In the genomic region with DNA sequence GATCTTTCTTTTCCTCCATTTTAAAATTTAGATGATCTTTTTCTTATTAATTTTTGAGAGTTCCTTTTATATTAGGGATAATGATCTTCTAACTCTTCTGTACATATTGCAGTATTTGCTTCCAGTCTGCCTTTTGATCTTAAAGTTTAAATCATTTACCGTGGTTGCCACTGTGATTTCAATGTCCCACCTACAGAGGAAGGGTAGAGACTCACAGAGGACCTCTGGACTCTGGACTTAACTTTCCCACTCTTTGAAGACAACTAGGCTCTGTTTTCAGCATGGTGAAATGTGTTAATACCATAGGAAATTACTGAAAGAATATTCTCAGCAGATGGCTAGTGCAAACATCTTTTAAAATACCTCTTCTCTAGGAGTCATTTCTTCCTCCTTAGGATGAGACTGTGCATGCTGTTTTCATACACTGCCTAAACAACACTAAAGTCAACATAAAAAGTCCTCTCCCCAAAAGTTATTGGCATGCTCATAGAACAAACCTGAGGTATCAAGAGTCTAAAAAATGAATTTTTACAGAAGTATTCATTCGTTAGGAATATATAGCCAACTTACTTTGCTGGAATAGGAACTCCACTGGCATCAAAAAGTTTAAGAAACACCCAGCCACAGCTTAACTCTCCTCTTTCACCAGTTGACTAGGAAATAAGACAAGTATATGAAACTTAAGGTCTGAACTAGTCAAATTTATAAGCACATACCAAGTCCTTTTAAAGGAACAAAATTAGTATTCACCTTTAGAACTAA, we compare ENCODE assay signal across 17 cellular contexts. TPM values are rescaled to one million over a fixed set of nuclear protein-coding genes. Genes with fewer than 3 reads are reported as not detected.
DNase-seq lines count a peak whose midpoint lies in the region; ATAC-seq and TF ChIP-seq lines count a peak whose summit lies in the region.
"Had no signal": no experiment of that assay in that cellular context is flagged by ENCODE, and none has a peak within 500 bp of the region (broad histone marks: within the 10 kb centered on the region; RNA-seq: fewer than 3 reads in every experiment).

No MANE protein-coding gene starts in this region.

- H3K36me3 ChIP-seq in Panc1 (ENCODE audit: control insufficient read depth, insufficient read depth, low read length) = no peaks in the 10 kb centered on the region
- H3K36me3 ChIP-seq: BLaER1 had no signal

- H3K27me3 Mint-ChIP-seq in activated CD4-positive, alpha-beta T cell treated with anti-CD3 and anti-CD28 coated beads for 36 hours = peaks cover 5% of the 10 kb centered on the region
- peaks cover 1% of the 10 kb centered on the region for H3K27me3 Mint-ChIP-seq in activated naive CD4-positive, alpha-beta T cell treated with anti-CD3 and anti-CD28 coated beads for 36 hours (ENCODE audit: low read depth)
- no peaks in the 10 kb centered on the region for H3K27me3 Mint-ChIP-seq in activated naive CD4-positive, alpha-beta T cell treated with anti-CD3 and anti-CD28 coated beads, Interleukin-2, amount 10 ng/mL, durations not matched to agents 7 days and 5 days
- H3K27me3 Mint-ChIP-seq: IgD-negative memory B cell had no signal

- in situ Hi-C loops in Panc1 (cut with HindIII; ENCODE audit: low pct_unique_long_range_greater_than_20kb, low sequenced_read_pairs) = no loop called here

- H3K9me3 Mint-ChIP-seq in activated CD4-positive, alpha-beta T cell treated with anti-CD3 and anti-CD28 coated beads for 36 hours (ENCODE audit: low read depth) = peaks cover 4% of the 10 kb centered on the region
- peaks cover 4% of the 10 kb centered on the region for H3K9me3 Mint-ChIP-seq in activated naive CD4-positive, alpha-beta T cell treated with anti-CD3 and anti-CD28 coated beads for 36 hours
- peaks cover 2% of the 10 kb centered on the region for H3K9me3 Mint-ChIP-seq in activated naive CD4-positive, alpha-beta T cell treated with anti-CD3 and anti-CD28 coated beads, Interleukin-2, amount 10 ng/mL, durations not matched to agents 7 days and 5 days

- peaks cover 40% of the 10 kb centered on the region for H3K4me1 Mint-ChIP-seq in activated CD4-positive, alpha-beta T cell treated with anti-CD3 and anti-CD28 coated beads for 36 hours
- H3K4me1 Mint-ChIP-seq in activated naive CD4-positive, alpha-beta T cell treated with anti-CD3 and anti-CD28 coated beads for 36 hours (ENCODE audit: low read depth) = peaks cover 33% of the 10 kb centered on the region
- H3K4me1 Mint-ChIP-seq in activated naive CD4-positive, alpha-beta T cell treated with anti-CD3 and anti-CD28 coated beads, Interleukin-2, amount 10 ng/mL, durations not matched to agents 7 days and 5 days = no peaks in the 10 kb centered on the region
- H3K4me1 Mint-ChIP-seq: CD14-positive monocyte; CD4-positive, alpha-beta memory T cell; GM23338; IgD-negative memory B cell had no signal

- H3K27ac Mint-ChIP-seq in activated CD4-positive, alpha-beta T cell treated with anti-CD3 and anti-CD28 coated beads for 36 hours = peak overlapping the region; percentile 64
- H3K27ac Mint-ChIP-seq in activated naive CD4-positive, alpha-beta T cell treated with anti-CD3 and anti-CD28 coated beads for 36 hours = peak overlapping the region; percentile 26
- no peak overlapping the region for H3K27ac Mint-ChIP-seq in activated naive CD4-positive, alpha-beta T cell treated with anti-CD3 and anti-CD28 coated beads, Interleukin-2, amount 10 ng/mL, durations not matched to agents 7 days and 5 days
- H3K27ac Mint-ChIP-seq: CD14-positive monocyte; CD4-positive, alpha-beta memory T cell; GM23338; IgD-negative memory B cell had no signal

- no peak overlapping the region for H3K4me3 Mint-ChIP-seq in activated CD4-positive, alpha-beta T cell treated with anti-CD3 and anti-CD28 coated beads for 36 hours
- H3K4me3 Mint-ChIP-seq in activated naive CD4-positive, alpha-beta T cell treated with anti-CD3 and anti-CD28 coated beads for 36 hours = no peak overlapping the region
- H3K4me3 Mint-ChIP-seq in activated naive CD4-positive, alpha-beta T cell treated with anti-CD3 and anti-CD28 coated beads, Interleukin-2, amount 10 ng/mL, durations not matched to agents 7 days and 5 days = no peak overlapping the region
- H3K4me3 Mint-ChIP-seq: CD14-positive monocyte; CD4-positive, alpha-beta memory T cell; GM23338; IgD-negative memory B cell had no signal

- ATAC-seq in activated CD4-positive, alpha-beta T cell treated with anti-CD3 and anti-CD28 coated beads for 36 hours = no peak
- ATAC-seq in Panc1 = no peak
- no peak for ATAC-seq in HG02840 (IDR thresholded peaks at IDR 0.05; ENCODE audit: low FRiP score, unreplicated experiment)
- ATAC-seq: GM23338 had no signal

- H3K27me3 ChIP-seq in Panc1 (ENCODE audit: control insufficient read depth, insufficient read depth, low read length) = no peaks in the 10 kb centered on the region
- H3K27me3 ChIP-seq: BLaER1 had no signal

- CTCF ChIA-PET in activated CD4-positive, alpha-beta T cell treated with anti-CD3 and anti-CD28 coated beads for 36 hours (lab: Charles Lee) = no interaction called here
- CTCF ChIA-PET in activated naive CD4-positive, alpha-beta T cell treated with anti-CD3 and anti-CD28 coated beads for 36 hours (lab: Charles Lee) = interaction anchor here (0.6 to 1.1 kb wide), 3 partner anchors 11 to 529 kb away, joined by 3 to 4 read pairs (median 3); no protein-coding TSS in a partner anchor
- CTCF ChIA-PET in activated naive CD4-positive, alpha-beta T cell treated with anti-CD3 and anti-CD28 coated beads, Interleukin-2, amount 10 ng/mL, durations not matched to agents 7 days and 5 days (lab: Charles Lee) = no interaction called here
- CTCF ChIA-PET in Panc1 (lab: Charles Lee) = no interaction called here

- H3K36me3 Mint-ChIP-seq in activated CD4-positive, alpha-beta T cell treated with anti-CD3 and anti-CD28 coated beads for 36 hours (ENCODE audit: low read depth) = no peaks in the 10 kb centered on the region
- no peaks in the 10 kb centered on the region for H3K36me3 Mint-ChIP-seq in activated naive CD4-positive, alpha-beta T cell treated with anti-CD3 and anti-CD28 coated beads for 36 hours (ENCODE audit: low read depth)
- H3K36me3 Mint-ChIP-seq in activated naive CD4-positive, alpha-beta T cell treated with anti-CD3 and anti-CD28 coated beads, Interleukin-2, amount 10 ng/mL, durations not matched to agents 7 days and 5 days = peaks cover 1% of the 10 kb centered on the region
- H3K36me3 Mint-ChIP-seq: CD14-positive monocyte; CD4-positive, alpha-beta memory T cell had no signal

- peaks cover 4% of the 10 kb centered on the region; the same call in 1 of the 2 replicates for H3K9me3 ChIP-seq in Panc1 (ENCODE audit: control insufficient read depth, insufficient read depth, low read depth, low read length)
- H3K9me3 ChIP-seq: BLaER1 had no signal

- no peak for TF ChIP-seq CTCF in Panc1 (IDR thresholded peaks at IDR 0.05)

- H3K4me3 ChIP-seq in Panc1 (ENCODE audit: low read depth in 2 of 2, low read length in 2 of 2) = no peak overlapping the region
- H3K4me3 ChIP-seq: BLaER1, GM23338 had no signal

- no TSS peak for BruUV-seq in Panc1 (replicated peaks; lab: Mats Ljungman, UMichigan)

- POLR2A ChIA-PET in activated CD4-positive, alpha-beta T cell treated with anti-CD3 and anti-CD28 coated beads for 36 hours (lab: Charles Lee) = no interaction called here
- POLR2A ChIA-PET in Panc1 (lab: Charles Lee) = no interaction called here

- DNase-seq in activated CD4-positive, alpha-beta T cell treated with anti-CD3 and anti-CD28 coated beads for 36 hours = no peak
- no peak for DNase-seq in activated CD4-positive, alpha-beta T cell treated with anti-CD3 and anti-CD28 coated beads for 48 hours
- no peak for DNase-seq in activated naive CD4-positive, alpha-beta T cell treated with anti-CD3 and anti-CD28 coated beads for 36 hours
- no peak for DNase-seq in activated naive CD4-positive, alpha-beta T cell treated with anti-CD3 and anti-CD28 coated beads, Interleukin-2, amount 10 ng/mL, durations not matched to agents 7 days and 5 days
- DNase-seq in Panc1 (ENCODE audit: low read depth, low spot score) = no peak
- no peak for DNase-seq in T-helper 1 cell
- DNase-seq: CD4-positive, alpha-beta memory T cell; DMS79 treated with DMSO at 0.1 percent for 48 hours; GF-D8; HCEC 1CT had no signal

- H3K27ac ChIP-seq in Panc1 (ENCODE audit: low read length) = peak overlapping the region; percentile 51
- H3K27ac ChIP-seq: 22Rv1, BLaER1, HL-60 had no signal

- H3K4me1 ChIP-seq in Panc1 (ENCODE audit: control insufficient read depth, insufficient read depth, low read length) = peaks cover 7% of the 10 kb centered on the region; the same call in 1 of the 2 replicates
- H3K4me1 ChIP-seq: BLaER1 had no signal

- intact Hi-C loops in activated CD4-positive, alpha-beta T cell treated with anti-CD3 and anti-CD28 coated beads for 36 hours (cut with DNase I, micrococcal nuclease) = no loop called here
- intact Hi-C loops in activated naive CD4-positive, alpha-beta T cell treated with anti-CD3 and anti-CD28 coated beads for 36 hours (cut with micrococcal nuclease) = loop anchor here (2.0 kb wide), 1 partner anchor 40 kb away; no protein-coding TSS in a partner anchor
- intact Hi-C loops in Panc1 (cut with micrococcal nuclease; ENCODE audit: unreplicated experiment) = no loop called here

RNA-seq across cellular contexts. Expression of a gene that starts 30.7 kb away (rescaled TPM):
- 1 to 10 TPM; 1.6 to 2.0 TPM for total RNA-seq in activated CD4-positive, alpha-beta T cell treated with anti-CD3 and anti-CD28 coated beads for 36 hours
- under 1 TPM; 0.17 to 0.38 TPM for total RNA-seq in activated naive CD4-positive, alpha-beta T cell treated with anti-CD3 and anti-CD28 coated beads for 36 hours
- 159 TPM for total RNA-seq in Panc1 (2021; ENCODE audit: unreplicated experiment)
- polyA plus RNA-seq in Panc1 (2012; ENCODE audit: insufficient read length) = 224 TPM
- total RNA-seq: CD4-positive, alpha-beta memory T cell had no signal
- polyA plus RNA-seq: CD4-positive, alpha-beta memory T cell; IgD-negative memory B cell had no signal

RNA-seq across cellular contexts. Expression of a gene that starts 58.4 kb away (rescaled TPM):
- total RNA-seq in activated CD4-positive, alpha-beta T cell treated with anti-CD3 and anti-CD28 coated beads for 36 hours = 1 to 10 TPM; 2.2 to 2.8 TPM
- 1 to 10 TPM; 1.1 to 1.3 TPM for total RNA-seq in activated naive CD4-positive, alpha-beta T cell treated with anti-CD3 and anti-CD28 coated beads for 36 hours
- total RNA-seq in Panc1 (2021; ENCODE audit: unreplicated experiment) = 7.2 TPM
- polyA plus RNA-seq in Panc1 (2012; ENCODE audit: insufficient read length) = 8.7 TPM
- polyA plus RNA-seq: CD14-positive monocyte had no signal

Comparison
In these comparisons a context has a peak if more than half of its experiments do, and no peak if none do; other contexts are left out.
1. RNA of a gene that starts 30.7 kb away (total RNA-seq): 159 TPM in Panc1 (single experiment); 1.6 to 2.0 TPM in activated CD4-positive, alpha-beta T cell treated with anti-CD3 and anti-CD28 coated beads for 36 hours and 0.17 to 0.38 TPM in activated naive CD4-positive, alpha-beta T cell treated with anti-CD3 and anti-CD28 coated beads for 36 hours; every median in the first group is over 10 times any median in the second.